Comparison of ENCODE assay signal across 20 cellular contexts in genomic region chr6:168122521-168122920, GRCh38. TPM values are rescaled to one million over a fixed set of nuclear protein-coding genes. Genes with fewer than 3 reads are reported as not detected.
"Had no signal": no experiment of that assay in that cellular context is flagged by ENCODE, and none has a peak within 500 bp of the region (broad histone marks: within the 10 kb centered on the region; RNA-seq: fewer than 3 reads in every experiment).

No MANE protein-coding gene starts in this region.

- H3K9me3 Mint-ChIP-seq: activated T-cell treated with anti-CD3 and anti-CD28 coated beads, Interleukin-2, amount 50 U/mL, for 24 hours; activated T-helper 2 cell treated with anti-CD3 and anti-CD28 coated beads, Interferon-gamma antibody, Interleukin-2, Interleukin-4, amounts not matched to agents 10 μg/mL and 5 μg/mL and 100 μg/mL, durations not matched to agents 14 hours and 24 hours and 36 hours; nephron had no signal

- ATAC-seq: activated naive CD8-positive, alpha-beta T cell treated with anti-CD3 and anti-CD28 coated beads, Interleukin-2, amount 50 U/mL, for 24 hours; esophagus mucosa; gastroesophageal sphincter; heart right ventricle; left cardiac atrium; lower lobe of right lung; right cardiac atrium had no signal

- H3K36me3 Mint-ChIP-seq: activated naive CD4-positive, alpha-beta T cell treated with anti-CD3 and anti-CD28 coated beads, Interleukin-2, amount 10 ng/mL, durations not matched to agents 7 days and 5 days; brain had no signal

- H3K4me3 Mint-ChIP-seq: activated naive CD4-positive, alpha-beta T cell treated with anti-CD3 and anti-CD28 coated beads, Interleukin-2, amount 10 ng/mL, durations not matched to agents 7 days and 5 days; activated naive CD8-positive, alpha-beta T cell treated with anti-CD3 and anti-CD28 coated beads, Interleukin-2, amount 50 U/mL, for 24 hours; activated T-cell treated with anti-CD3 and anti-CD28 coated beads, Interleukin-2, amount 50 U/mL, for 24 hours; brain; nephron had no signal

- H3K4me3 ChIP-seq: gastroesophageal sphincter, heart right ventricle, lower lobe of right lung, SJCRH30, thyroid gland, vagina had no signal

- H3K4me1 ChIP-seq: gastroesophageal sphincter, lower lobe of right lung, SJCRH30, thyroid gland, vagina had no signal

- H3K4me1 Mint-ChIP-seq: activated naive CD4-positive, alpha-beta T cell treated with anti-CD3 and anti-CD28 coated beads, Interleukin-2, amount 10 ng/mL, durations not matched to agents 7 days and 5 days had no signal

- H3K9me3 ChIP-seq: gastroesophageal sphincter, heart right ventricle, lower lobe of right lung, SJCRH30, thyroid gland, vagina had no signal

- H3K27ac Mint-ChIP-seq: activated naive CD4-positive, alpha-beta T cell treated with anti-CD3 and anti-CD28 coated beads, Interleukin-2, amount 10 ng/mL, durations not matched to agents 7 days and 5 days; activated naive CD8-positive, alpha-beta T cell treated with anti-CD3 and anti-CD28 coated beads, Interleukin-2, amount 50 U/mL, for 24 hours; activated T-cell treated with anti-CD3 and anti-CD28 coated beads, Interleukin-2, amount 50 U/mL, for 24 hours; activated T-helper 2 cell treated with anti-CD3 and anti-CD28 coated beads, Interferon-gamma antibody, Interleukin-2, Interleukin-4, amounts not matched to agents 10 μg/mL and 5 μg/mL and 100 μg/mL, durations not matched to agents 14 hours and 24 hours and 36 hours; brain; nephron had no signal

- H3K27me3 ChIP-seq: gastroesophageal sphincter, heart right ventricle, thyroid gland, vagina had no signal

- DNase-seq: activated CD4-positive, alpha-beta T cell treated with anti-CD3 and anti-CD28 coated beads, Interleukin-2, amount 50 U/mL, for 48 hours; activated naive CD4-positive, alpha-beta T cell treated with anti-CD3 and anti-CD28 coated beads, Interleukin-2, amount 10 ng/mL, durations not matched to agents 7 days and 5 days; activated naive CD8-positive, alpha-beta T cell treated with anti-CD3 and anti-CD28 coated beads, Interleukin-2, amount 50 U/mL, for 24 hours; activated T-cell treated with anti-CD3 and anti-CD28 coated beads, Interleukin-2, amount 50 U/mL, for 24 hours; anterior cingulate cortex; caudate nucleus; heart right ventricle; left cardiac atrium; lower lobe of right lung; right cardiac atrium; SJCRH30; stimulated activated naive CD4-positive, alpha-beta T cell; thyroid gland had no signal

- H3K36me3 ChIP-seq: gastroesophageal sphincter, heart right ventricle, lower lobe of right lung, SJCRH30, thyroid gland, vagina had no signal

- H3K27me3 Mint-ChIP-seq: activated naive CD4-positive, alpha-beta T cell treated with anti-CD3 and anti-CD28 coated beads, Interleukin-2, amount 10 ng/mL, durations not matched to agents 7 days and 5 days; activated naive CD8-positive, alpha-beta T cell treated with anti-CD3 and anti-CD28 coated beads, Interleukin-2, amount 50 U/mL, for 24 hours had no signal

- H3K27ac ChIP-seq: gastroesophageal sphincter, heart right ventricle, lower lobe of right lung, SJCRH30, thyroid gland, vagina had no signal

RNA-seq across cellular contexts. Expression of gene FRMD1, which starts 43.5 kb away (rescaled TPM):
- total RNA-seq: activated T-helper 2 cell treated with anti-CD3 and anti-CD28 coated beads, Interferon-gamma antibody, Interleukin-2, Interleukin-4, amounts not matched to agents 10 μg/mL and 5 μg/mL and 100 μg/mL, durations not matched to agents 14 hours and 24 hours and 36 hours; esophagus mucosa; lower lobe of right lung; SJCRH30; T-helper 1 cell treated with Interleukin-12 subunit alpha and Interleukin-12 subunit beta and Interleukin-4 antibody, amounts not matched to agents 30 ng/mL and 1 ng/mL, for 36 hours; vagina had no signal
